In genomic region chr7:2199956-2200583, GRCh38 we compare ENCODE assay signal across 15 cellular contexts.
"Had no signal": no experiment of that assay in that cellular context is flagged by ENCODE, and none has a peak within 500 bp of the region (broad histone marks: within the 10 kb centered on the region; RNA-seq: fewer than 3 reads in every experiment).

No MANE protein-coding gene starts in this region.

- DNase-seq: activated CD4-positive, alpha-beta memory T cell treated with anti-CD3 and anti-CD28 coated beads, Interleukin-2, amount 10 ng/mL, durations not matched to agents 7 days and 5 days; activated CD4-positive, alpha-beta T cell treated with anti-CD3 and anti-CD28 coated beads for 4 hours; activated gamma-delta T cell treated with Interleukin-2 at 50 U/mL for 16 hours; activated naive CD8-positive, alpha-beta T cell treated with anti-CD3 and anti-CD28 coated beads for 36 hours; activated T-cell treated with anti-CD3 and anti-CD28 coated beads, Interleukin-2, amount 50 U/mL, for 48 hours; erythroblast; natural killer cell; nucleus accumbens; T-helper 2 cell had no signal

- H3K36me3 ChIP-seq: prostate gland had no signal

- H3K9me3 ChIP-seq: ascending aorta, prostate gland, thoracic aorta had no signal

- H3K4me1 Mint-ChIP-seq: activated CD4-positive, alpha-beta memory T cell treated with anti-CD3 and anti-CD28 coated beads, Interleukin-2, amount 10 ng/mL, durations not matched to agents 7 days and 5 days; natural killer cell had no signal

- H3K36me3 Mint-ChIP-seq: natural killer cell had no signal

- ATAC-seq: left lung, natural killer cell, sciatic nerve had no signal

- H3K27ac Mint-ChIP-seq: activated CD4-positive, alpha-beta memory T cell treated with anti-CD3 and anti-CD28 coated beads, Interleukin-2, amount 10 ng/mL, durations not matched to agents 7 days and 5 days; activated naive CD8-positive, alpha-beta T cell treated with anti-CD3 and anti-CD28 coated beads for 36 hours; memory B cell; natural killer cell had no signal

- H3K9me3 Mint-ChIP-seq: activated naive CD8-positive, alpha-beta T cell treated with anti-CD3 and anti-CD28 coated beads for 36 hours; memory B cell; natural killer cell had no signal

- H3K4me3 ChIP-seq: ascending aorta, left lung, prostate gland, thoracic aorta had no signal

- H3K27me3 Mint-ChIP-seq: activated CD4-positive, alpha-beta memory T cell treated with anti-CD3 and anti-CD28 coated beads, Interleukin-2, amount 10 ng/mL, durations not matched to agents 7 days and 5 days; activated naive CD8-positive, alpha-beta T cell treated with anti-CD3 and anti-CD28 coated beads for 36 hours; memory B cell had no signal

- H3K27ac ChIP-seq: ascending aorta, left lung, prostate gland, thoracic aorta had no signal

- H3K4me3 Mint-ChIP-seq: activated CD4-positive, alpha-beta memory T cell treated with anti-CD3 and anti-CD28 coated beads, Interleukin-2, amount 10 ng/mL, durations not matched to agents 7 days and 5 days; activated naive CD8-positive, alpha-beta T cell treated with anti-CD3 and anti-CD28 coated beads for 36 hours; memory B cell; natural killer cell had no signal

- H3K27me3 ChIP-seq: ascending aorta, left lung had no signal
